ENCODE assay signal across 8 cellular contexts in genomic region chr13:51451134-51451466, GRCh38. TPM values are rescaled to one million over a fixed set of nuclear protein-coding genes. Genes with fewer than 3 reads are reported as not detected.
DNase-seq lines count a peak whose midpoint lies in the region; ATAC-seq, FAIRE-seq and TF ChIP-seq lines count a peak whose summit lies in the region.

No MANE protein-coding gene starts in this region.

- RAD21 ChIA-PET in HCT116 (lab: Charles Lee; ENCODE audit: low non-redundant PET in 1 of 2, low total read pairs in 2 of 2, uncharacterized antibody in 2 of 2, unreplicated experiment in 2 of 2) = no interaction called here

- H3K27ac ChIP-seq in HCT116 (ENCODE audit: low read depth, low read length) = peak overlapping the region; percentile 95
- no peak overlapping the region for H3K27ac ChIP-seq in iPS DF 6.9 (ENCODE audit: low read length)
- peak overlapping the region; percentile 97 to 98 for H3K27ac ChIP-seq in small intestine (ENCODE audit: low read depth in 1 of 2, low read length in 1 of 2)

- H3K4me1 Mint-ChIP-seq in activated CD4-positive, alpha-beta memory T cell treated with anti-CD3 and anti-CD28 coated beads, Interleukin-2, amount 10 ng/mL, durations not matched to agents 7 days and 5 days = peaks cover 35% of the 10 kb centered on the region

- peak overlapping the region; percentile 91 for H3K4me3 Mint-ChIP-seq in activated CD4-positive, alpha-beta memory T cell treated with anti-CD3 and anti-CD28 coated beads, Interleukin-2, amount 10 ng/mL, durations not matched to agents 7 days and 5 days

- WGBS in iPS DF 6.9 (ENCODE audit: insufficient coverage, insufficient read length) = no CpG with 5 or more reads among the region's 5 CpGs
- 0 to 2% (median 1%) methylated on average over 5 of the region's 5 CpGs for WGBS in small intestine, 3 donors

- peaks cover 18% of the 10 kb centered on the region for H3K79me2 ChIP-seq in HCT116 (ENCODE audit: insufficient read depth, low read length)

- H3K36me3 Mint-ChIP-seq in activated CD4-positive, alpha-beta memory T cell treated with anti-CD3 and anti-CD28 coated beads, Interleukin-2, amount 10 ng/mL, durations not matched to agents 7 days and 5 days (ENCODE audit: low read depth) = peaks cover 60% of the 10 kb centered on the region

- H3K9me3 ChIP-seq in HCT116 (ENCODE audit: control insufficient read depth in 1 of 2, insufficient read depth in 1 of 2, low read depth in 1 of 2, low read length in 2 of 2) (peaks cover 0 to 3% of the 10 kb centered on the region in 2 experiments; a peak in 2 of 4 replicates), iPS DF 6.9 (ENCODE audit: control insufficient read depth, insufficient read depth, low read length) (no peaks in the 10 kb centered on the region; the same call in 1 of the 2 replicates), small intestine (ENCODE audit: control insufficient read depth, low read depth) (no peaks in the 10 kb centered on the region)

- no peaks in the 10 kb centered on the region for H3K27me3 Mint-ChIP-seq in activated CD4-positive, alpha-beta memory T cell treated with anti-CD3 and anti-CD28 coated beads, Interleukin-2, amount 10 ng/mL, durations not matched to agents 7 days and 5 days

- CTCF ChIA-PET in HCT116 (lab: Charles Lee) = no interaction called here
- CTCF ChIA-PET in activated CD4-positive, alpha-beta memory T cell treated with anti-CD3 and anti-CD28 coated beads, Interleukin-2, amount 10 ng/mL, durations not matched to agents 7 days and 5 days (lab: Charles Lee) = interaction anchor here (0.8 to 1.8 kb wide), 4 partner anchors 16 to 352 kb away, joined by 3 to 11 read pairs (median 4); no protein-coding TSS in a partner anchor

- POLR2A ChIA-PET in HCT116 (lab: Charles Lee) = no interaction called here
- POLR2A ChIA-PET in activated CD4-positive, alpha-beta memory T cell treated with anti-CD3 and anti-CD28 coated beads, Interleukin-2, amount 10 ng/mL, durations not matched to agents 7 days and 5 days (lab: Charles Lee) = interaction anchor here (0.7 to 6.9 kb wide), 20 partner anchors 11 to 378 kb away, joined by 3 to 109 read pairs (median 4); no protein-coding TSS in a partner anchor

- H3K27ac Mint-ChIP-seq in activated CD4-positive, alpha-beta memory T cell treated with anti-CD3 and anti-CD28 coated beads, Interleukin-2, amount 10 ng/mL, durations not matched to agents 7 days and 5 days = peak overlapping the region; percentile 94

- peak overlapping the region; percentile 91 for H3K4me2 ChIP-seq in HCT116 (ENCODE audit: low read length)

- BruUV-seq in HCT116 (replicated peaks; lab: Mats Ljungman, UMichigan) = TSS peak; percentile 45

- H3K9me3 Mint-ChIP-seq in activated CD4-positive, alpha-beta memory T cell treated with anti-CD3 and anti-CD28 coated beads, Interleukin-2, amount 10 ng/mL, durations not matched to agents 7 days and 5 days = peaks cover 5% of the 10 kb centered on the region

- no peak for ATAC-seq in HCT116

- TF ChIP-seq CTCF in HCT116 (IDR thresholded peaks at IDR 0.05 in 2 of 3, conservative IDR thresholded peaks at IDR 0.05 in 1 of 3; ENCODE audit: borderline replicate concordance in 1 of 3, insufficient read depth in 1 of 3, low read depth in 2 of 3, low read length in 2 of 3) = no peak

- DNase-seq in HCT116 (ENCODE audit: low read depth, low spot score) (no peak), iPS DF 6.9 (ENCODE audit: low read depth, low spot score) (no peak), small intestine (no peak), posterior cingulate gyrus (no peak), NCI-H1930 (lab: John Stamatoyannopoulos, UW) (no peak), NCI-H748 treated with DMSO at 0.1 percent for 48 hours (lab: John Stamatoyannopoulos, UW) (no peak), DMS53 treated with DMSO at 0.1 percent for 48 hours (lab: John Stamatoyannopoulos, UW; ENCODE audit: unreplicated experiment) (no peak)
- DNase-seq in activated CD4-positive, alpha-beta memory T cell treated with anti-CD3 and anti-CD28 coated beads, Interleukin-2, amount 10 ng/mL, durations not matched to agents 7 days and 5 days = no peak

- no peak for FAIRE-seq in small intestine (lab: Jason Lieb, UNC)

- intact Hi-C loops in HCT116 (cut with micrococcal nuclease) = loop anchor here (5.0 kb wide), 1 partner anchor 331 kb away; no protein-coding TSS in a partner anchor
- intact Hi-C loops in posterior cingulate gyrus (cut with DNase I) = loop anchor here (5.0 kb wide), 3 partner anchors 86 to 281 kb away; partner anchors contain the start of gene FAM124A

- no peak for TF ChIP-seq RAD21 in HCT116 (IDR thresholded peaks at IDR 0.05; ENCODE audit: low read depth)

- no peak for TF ChIP-seq POLR2A in HCT116 (IDR thresholded peaks at IDR 0.05; ENCODE audit: borderline replicate concordance, extremely low read depth, insufficient read depth, insufficient read length)

- 0 out of 2 replicates have a peak, but pooled peaks cover 3% of the 10 kb centered on the region for H4K20me1 ChIP-seq in HCT116 (ENCODE audit: insufficient read depth)

- H3K27me3 ChIP-seq in HCT116 (ENCODE audit: insufficient read depth, low read length) = no peaks in the 10 kb centered on the region
- H3K27me3 ChIP-seq in iPS DF 6.9 (ENCODE audit: control insufficient read depth, insufficient read depth, low read length) = no peaks in the 10 kb centered on the region
- H3K27me3 ChIP-seq in small intestine (ENCODE audit: control insufficient read depth in 2 of 2, insufficient read depth in 2 of 2, low read length in 2 of 2) = no peaks in the 10 kb centered on the region

- no peak overlapping the region for H2AFZ ChIP-seq in HCT116 (ENCODE audit: low read depth, low read length, poor library complexity, severe bottlenecking)

- H3K4me3 ChIP-seq in HCT116 (replicated peaks in 1 of 2; ENCODE audit: low read depth in 1 of 2, low read length in 2 of 2) (peak overlapping the region; percentile 82 to 86), iPS DF 6.9 (ENCODE audit: low read length) (peak overlapping the region; percentile 99; the same call in 1 of the 2 replicates), small intestine (ENCODE audit: low read depth in 1 of 2, low read length in 2 of 2) (peak overlapping the region; percentile 93 to 99)

- peak overlapping the region; percentile 92 for H3K9ac ChIP-seq in HCT116 (ENCODE audit: low read length)

- peaks cover 17 to 34% of the 10 kb centered on the region in 2 experiments for H3K36me3 ChIP-seq in HCT116 (ENCODE audit: control insufficient read depth in 1 of 2, insufficient read depth in 2 of 2, low read length in 2 of 2)
- peaks cover 3% of the 10 kb centered on the region for H3K36me3 ChIP-seq in iPS DF 6.9 (ENCODE audit: control insufficient read depth, insufficient read depth, low read length)
- no peaks in the 10 kb centered on the region for H3K36me3 ChIP-seq in small intestine (ENCODE audit: control insufficient read depth in 2 of 2, insufficient read depth in 2 of 2, low read length in 2 of 2)

- no peaks in the 10 kb centered on the region for H3K9me2 ChIP-seq in HCT116 (ENCODE audit: insufficient read depth)

- peaks cover 6 to 15% of the 10 kb centered on the region in 2 experiments; a peak in 3 of 4 replicates for H3K4me1 ChIP-seq in HCT116 (ENCODE audit: control insufficient read depth in 1 of 2, insufficient read depth in 2 of 2, low read length in 2 of 2)
- H3K4me1 ChIP-seq in iPS DF 6.9 (ENCODE audit: control insufficient read depth, insufficient read depth, low read length) = no peaks in the 10 kb centered on the region
- no peaks in the 10 kb centered on the region for H3K4me1 ChIP-seq in small intestine (ENCODE audit: control insufficient read depth in 2 of 2, insufficient read depth in 1 of 2, low read depth in 1 of 2, low read length in 1 of 2)

TF ChIP-seq in HCT116, 20 proteins besides CTCF, POLR2A, EP300 and RAD21 (continues in another document):
- TF ChIP-seq ZNF274 (IDR thresholded peaks at IDR 0.05; ENCODE audit: low read depth, low read length) = no peak
- no peak for TF ChIP-seq ELF1 (IDR thresholded peaks at IDR 0.05; ENCODE audit: borderline replicate concordance, low read depth)
- no peak for TF ChIP-seq JUND (IDR thresholded peaks at IDR 0.05)
- no peak for TF ChIP-seq SRF (IDR thresholded peaks at IDR 0.05; ENCODE audit: low read depth)
- no peak for TF ChIP-seq SP1 (IDR thresholded peaks at IDR 0.05; ENCODE audit: low read depth)
- TF ChIP-seq POLR2AphosphoS5 (IDR thresholded peaks at IDR 0.05; ENCODE audit: low read depth, low read length) = no peak
- no peak for TF ChIP-seq TCF7L2 (IDR thresholded peaks at IDR 0.05; ENCODE audit: borderline replicate concordance, extremely low read depth, insufficient read depth, insufficient read length)
- TF ChIP-seq REST (IDR thresholded peaks at IDR 0.05; ENCODE audit: low read depth) = no peak

RNA-seq across cellular contexts. Expression of gene INTS6, which starts 1.7 kb away (rescaled TPM):
- total RNA-seq in HCT116 (2021; ENCODE audit: unreplicated experiment) = 44.7 TPM
- 20.6 and 31.7 TPM in 2 replicates for polyA plus RNA-seq in HCT116 (2012)
- total RNA-seq in activated CD4-positive, alpha-beta memory T cell treated with anti-CD3 and anti-CD28 coated beads, Interleukin-2, amount 10 ng/mL, durations not matched to agents 7 days and 5 days = 10 to 100 TPM; 45.5 to 48.9 TPM
- polyA plus RNA-seq in small intestine = 10 to 100 TPM in 1 of 3 donors, 1 to 10 TPM in 2; 8.9 to 15.2 (median 9.4) TPM
